In genomic region chr11:10358696-10359095, GRCh38 we compare ENCODE assay signal across 19 cellular contexts. TPM values are rescaled to one million over a fixed set of nuclear protein-coding genes. Genes with fewer than 3 reads are reported as not detected.
DNase-seq lines count a peak whose midpoint lies in the region; ATAC-seq and TF ChIP-seq lines count a peak whose summit lies in the region.
"Had no signal": no experiment of that assay in that cellular context is flagged by ENCODE, and none has a peak within 500 bp of the region (broad histone marks: within the 10 kb centered on the region; RNA-seq: fewer than 3 reads in every experiment).

No MANE protein-coding gene starts in this region.

- H3K27me3 ChIP-seq in mammary epithelial cell (ENCODE audit: insufficient read depth, low read length), result no peaks in the 10 kb centered on the region
- no peaks in the 10 kb centered on the region for H3K27me3 ChIP-seq in breast epithelium
- H3K27me3 ChIP-seq in neuronal stem cell (ENCODE audit: control insufficient read depth in 3 of 3, insufficient read depth in 3 of 3, low read depth in 1 of 3, low read length in 3 of 3), result no peaks in the 10 kb centered on the region

- BruUV-seq in mammary epithelial cell (replicated peaks; lab: Mats Ljungman, UMichigan), result no TSS peak

- 53% methylated on average over 4 of the region's 4 CpGs for WGBS in mammary epithelial cell (ENCODE audit: low coverage, missing lambda C conversion rate)
- WGBS in neuronal stem cell (ENCODE audit: extremely low coverage in 2 of 2, insufficient read length in 2 of 2, insufficient replicate concordance in 1 of 2), 2 donors, result no CpG with 5 or more reads among the region's 4 CpGs

- intact Hi-C loops in mammary epithelial cell (cut with micrococcal nuclease) (no loop called here), breast epithelium (cut with DNase I; ENCODE audit: low total_unique reads) (no loop called here)

- H3K36me3 ChIP-seq in mammary epithelial cell (ENCODE audit: insufficient read depth, low read length), result no peaks in the 10 kb centered on the region
- H3K36me3 ChIP-seq in breast epithelium, result no peaks in the 10 kb centered on the region
- no peaks in the 10 kb centered on the region for H3K36me3 ChIP-seq in neuronal stem cell (replicated peaks in 1 of 2; ENCODE audit: control insufficient read depth in 2 of 2, insufficient read depth in 2 of 2, low read length in 2 of 2)

- H4K91ac ChIP-seq in neuronal stem cell (ENCODE audit: low read depth, low read length, poor library complexity), result no peak overlapping the region

- no peaks in the 10 kb centered on the region for H4K20me1 ChIP-seq in mammary epithelial cell (ENCODE audit: insufficient read depth, low read length)

- no peak overlapping the region for H2BK120ac ChIP-seq in neuronal stem cell (ENCODE audit: low read depth, low read length)

- H3K4me2 ChIP-seq in mammary epithelial cell (ENCODE audit: insufficient read depth, low read depth, low read length) (no peak overlapping the region), neuronal stem cell (ENCODE audit: insufficient read depth, low read length, poor library complexity, severe bottlenecking) (no peak overlapping the region)
- H3K4me2 ChIP-seq: A549, GM23338 had no signal

- no peak overlapping the region for H3K23ac ChIP-seq in neuronal stem cell (ENCODE audit: low read depth, low read length, poor library complexity)

- H3K79me1 ChIP-seq in neuronal stem cell (ENCODE audit: low read depth, low read length), result no peaks in the 10 kb centered on the region

- dilution Hi-C loops in mammary epithelial cell (cut with HindIII; ENCODE audit: low sequenced_read_pairs), result no loop called here

- H3K4me3 ChIP-seq in mammary epithelial cell (replicated peaks in 1 of 3; ENCODE audit: insufficient read depth in 1 of 3, low read depth in 2 of 3, low read length in 3 of 3) (no peak overlapping the region), breast epithelium (no peak overlapping the region), neuronal stem cell (ENCODE audit: low read length in 2 of 2) (no peak overlapping the region)
- H3K4me3 ChIP-seq: A549, GM23338 had no signal

- H3K18ac ChIP-seq in neuronal stem cell (ENCODE audit: low read length), result peak overlapping the region; percentile 63

- DNase-seq in mammary epithelial cell (peak; percentile 56), breast epithelium (ENCODE audit: low spot score in 2 of 2) (no peak), neuronal stem cell (ENCODE audit: low spot score) (no peak), NCI-H345 (lab: John Stamatoyannopoulos, UW) (no peak), OCI-M1 (lab: John Stamatoyannopoulos, UW) (no peak)
- DNase-seq: AML-193; Caco-2; CD4-positive, alpha-beta T cell; H7; HFFc6 had no signal

- no peak overlapping the region for H4K8ac ChIP-seq in neuronal stem cell (ENCODE audit: low read depth, low read length)

- H3K14ac ChIP-seq in neuronal stem cell (ENCODE audit: low read length), result no peak overlapping the region

- H3K27ac ChIP-seq in mammary epithelial cell (ENCODE audit: insufficient read depth, low read depth, low read length) (peak overlapping the region; percentile 11), breast epithelium (no peak overlapping the region), neuronal stem cell (replicated peaks; ENCODE audit: low read length) (no peak overlapping the region)
- H3K27ac ChIP-seq: 22Rv1, A549, C4-2B, HL-60 had no signal

- no peak overlapping the region for H2AK5ac ChIP-seq in neuronal stem cell (ENCODE audit: low read depth, low read length)

- no peak overlapping the region for H3K4ac ChIP-seq in neuronal stem cell (ENCODE audit: low read length)

- H2AFZ ChIP-seq in mammary epithelial cell (ENCODE audit: low read depth, low read length), result peak overlapping the region; percentile 50
- no peak overlapping the region for H2AFZ ChIP-seq in neuronal stem cell (ENCODE audit: low read length)
- H2AFZ ChIP-seq: GM23338 had no signal

- H3K9me3 ChIP-seq in mammary epithelial cell (replicated peaks; ENCODE audit: insufficient read depth, low read length) (no peaks in the 10 kb centered on the region), breast epithelium (no peaks in the 10 kb centered on the region), neuronal stem cell (replicated peaks in 1 of 2; ENCODE audit: control insufficient read depth in 2 of 2, insufficient read depth in 1 of 2, low read depth in 1 of 2, low read length in 2 of 2) (peaks cover 0 to 17% of the 10 kb centered on the region in 2 donors)

- H2BK12ac ChIP-seq in neuronal stem cell (ENCODE audit: low read length), result no peak overlapping the region

- CTCF ChIA-PET in mammary epithelial cell (lab: Charles Lee; ENCODE audit: low non-redundant PET), result no interaction called here

- TF ChIP-seq CTCF in mammary epithelial cell (conservative IDR thresholded peaks at IDR 0.05 in 1 of 2, IDR thresholded peaks at IDR 0.05 in 1 of 2; ENCODE audit: extremely low read depth in 1 of 2, insufficient read depth in 1 of 2, low read depth in 1 of 2, low read length in 2 of 2), result no peak
- no peak for TF ChIP-seq CTCF in breast epithelium (IDR thresholded peaks at IDR 0.05)

- TF ChIP-seq POLR2A in breast epithelium (IDR thresholded peaks at IDR 0.05), result no peak

- no peak overlapping the region for H2BK5ac ChIP-seq in neuronal stem cell (ENCODE audit: low read length)

- no peaks in the 10 kb centered on the region for H3K79me2 ChIP-seq in mammary epithelial cell (ENCODE audit: insufficient read depth, low read length)

- H3K9ac ChIP-seq in mammary epithelial cell (ENCODE audit: insufficient read depth, low read length), result no peak overlapping the region
- no peak overlapping the region for H3K9ac ChIP-seq in neuronal stem cell (ENCODE audit: low read depth, low read length, poor library complexity)

- peaks cover 20% of the 10 kb centered on the region for H3K4me1 ChIP-seq in mammary epithelial cell (ENCODE audit: insufficient read depth, low read length)
- no peaks in the 10 kb centered on the region for H3K4me1 ChIP-seq in breast epithelium
- H3K4me1 ChIP-seq in neuronal stem cell (ENCODE audit: control insufficient read depth in 2 of 2, insufficient read depth in 1 of 2, low read depth in 1 of 2, low read length in 2 of 2), result no peaks in the 10 kb centered on the region
- H3K4me1 ChIP-seq: A549, Caco-2 had no signal

- in situ Hi-C loops in mammary epithelial cell (cut with MboI; ENCODE audit: low sequenced_read_pairs in 2 of 2), result no loop called here

- H2BK15ac ChIP-seq in neuronal stem cell (ENCODE audit: low read length), result no peak overlapping the region

- ATAC-seq in esophagus mucosa, result peak; percentile 71
- no peak for ATAC-seq in GM21786 (IDR thresholded peaks at IDR 0.05; ENCODE audit: unreplicated experiment)
- ATAC-seq: A549, GM23338, HCT116 had no signal

RNA-seq across cellular contexts. Expression of gene ADM, which starts 53.8 kb away (rescaled TPM):
- total RNA-seq in mammary epithelial cell, result 100 to 1,000 TPM in 1 of 2 donors, 10 to 100 TPM in 1; 74.6 to 231 TPM
- polyA plus RNA-seq in mammary epithelial cell, result 48.9 TPM
- polyA minus RNA-seq in mammary epithelial cell, result 28.9 TPM
- 100 to 1,000 TPM in 2 of 3 donors, 10 to 100 TPM in 1; 77.1 to 279 (median 252) TPM for total RNA-seq in breast epithelium
- 15.5 TPM for total RNA-seq in esophagus mucosa
- polyA plus RNA-seq in neuronal stem cell (2013, experiment 1 of 2), result 2.9 TPM
- 2.6 TPM for polyA plus RNA-seq in neuronal stem cell (2013, experiment 2 of 2)
- total RNA-seq: HT1080 had no signal
